ENCODE assay signal across 9 cellular contexts in the genomic region with DNA sequence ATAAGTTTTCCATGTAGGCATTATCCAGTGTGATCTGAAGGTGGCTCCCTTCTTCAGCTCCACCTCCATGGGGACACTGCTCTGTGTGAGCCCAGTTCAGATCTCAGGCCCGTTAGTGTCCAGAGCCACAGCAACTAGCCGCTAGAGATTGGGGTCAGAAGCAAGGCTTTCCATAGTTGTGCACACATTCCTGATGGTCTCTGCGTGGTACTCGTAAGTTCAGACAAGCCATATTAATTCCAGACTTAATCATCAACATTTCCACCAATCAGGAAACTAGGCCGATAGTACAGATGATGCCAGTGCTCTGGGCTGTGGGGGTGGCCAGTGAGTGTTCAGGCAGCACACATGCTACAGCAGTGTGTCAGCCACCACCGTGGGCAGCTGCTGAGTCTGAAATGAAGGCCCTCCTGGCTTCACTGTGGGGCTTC. TPM values are rescaled to one million over a fixed set of nuclear protein-coding genes. Genes with fewer than 3 reads are reported as not detected.
DNase-seq lines count a peak whose midpoint lies in the region; ATAC-seq, FAIRE-seq and TF ChIP-seq lines count a peak whose summit lies in the region.
"Had no signal": no experiment of that assay in that cellular context is flagged by ENCODE, and none has a peak within 500 bp of the region (broad histone marks: within the 10 kb centered on the region; RNA-seq: fewer than 3 reads in every experiment).

No MANE protein-coding gene starts in this region.

- peak overlapping the region; percentile 88 for H3K27ac Mint-ChIP-seq in astrocyte (ENCODE audit: unreplicated experiment)
- no peak overlapping the region for H3K27ac Mint-ChIP-seq in stimulated activated memory B cell treated with anti-CD40 and anti-IgM and Interleukin-4, amounts not matched to agents 10 μg/mL and 1 μg/mL and 100 μg/mL, for 72 hours
- no peak overlapping the region for H3K27ac Mint-ChIP-seq in activated naive CD4-positive, alpha-beta T cell treated with anti-CD3 and anti-CD28 coated beads, Interleukin-2, amount 10 ng/mL, durations not matched to agents 7 days and 5 days

- H3K4me3 ChIP-seq in AG04450 (ENCODE audit: low read depth, low read length) (peak overlapping the region; percentile 43), astrocyte (ENCODE audit: insufficient read depth, low read depth, low read length) (peak overlapping the region; percentile 27)

- CTCF ChIA-PET in AG04450 (lab: Charles Lee), result no interaction called here
- CTCF ChIA-PET in activated naive CD4-positive, alpha-beta T cell treated with anti-CD3 and anti-CD28 coated beads, Interleukin-2, amount 10 ng/mL, durations not matched to agents 7 days and 5 days (lab: Charles Lee), result no interaction called here

- no peaks in the 10 kb centered on the region for H4K20me1 ChIP-seq in astrocyte (ENCODE audit: insufficient read depth, low read length)

- H3K4me2 ChIP-seq in astrocyte (ENCODE audit: low read length), result peak overlapping the region; percentile 80

- peaks cover 12% of the 10 kb centered on the region for H3K4me1 Mint-ChIP-seq in astrocyte (ENCODE audit: low read depth, unreplicated experiment)
- no peaks in the 10 kb centered on the region for H3K4me1 Mint-ChIP-seq in stimulated activated memory B cell treated with anti-CD40 and anti-IgM and Interleukin-4, amounts not matched to agents 10 μg/mL and 1 μg/mL and 100 μg/mL, for 72 hours
- no peaks in the 10 kb centered on the region for H3K4me1 Mint-ChIP-seq in activated naive CD4-positive, alpha-beta T cell treated with anti-CD3 and anti-CD28 coated beads, Interleukin-2, amount 10 ng/mL, durations not matched to agents 7 days and 5 days

- no peak for ATAC-seq in stimulated activated memory B cell treated with anti-CD40 and anti-IgM and Interleukin-4, amounts not matched to agents 10 μg/mL and 1 μg/mL and 100 μg/mL, for 72 hours

- peaks cover 2% of the 10 kb centered on the region for H3K36me3 Mint-ChIP-seq in astrocyte (ENCODE audit: low read depth, unreplicated experiment)
- H3K36me3 Mint-ChIP-seq in stimulated activated memory B cell treated with anti-CD40 and anti-IgM and Interleukin-4, amounts not matched to agents 10 μg/mL and 1 μg/mL and 100 μg/mL, for 72 hours, result peaks cover 20% of the 10 kb centered on the region
- H3K36me3 Mint-ChIP-seq in activated naive CD4-positive, alpha-beta T cell treated with anti-CD3 and anti-CD28 coated beads, Interleukin-2, amount 10 ng/mL, durations not matched to agents 7 days and 5 days, result peaks cover 6% of the 10 kb centered on the region

- peak overlapping the region; percentile 82 for H2AFZ ChIP-seq in astrocyte (ENCODE audit: low read depth, low read length)

- POLR2A ChIA-PET in AG04450 (lab: Yijun Ruan, JAX), result interaction anchor here (0.6 to 2.6 kb wide), 5 partner anchors 10 to 18 kb away, joined by 3 to 27 read pairs (median 8); a partner anchor contains a TSS

- no peaks in the 10 kb centered on the region for H3K79me2 ChIP-seq in astrocyte (ENCODE audit: insufficient read depth, low read length)

- no peaks in the 10 kb centered on the region for H3K9me3 ChIP-seq in AG04450 (ENCODE audit: control insufficient read depth, insufficient read depth, low read length)
- H3K9me3 ChIP-seq in astrocyte (ENCODE audit: insufficient read depth, low read depth, low read length), result no peaks in the 10 kb centered on the region

- H3K27me3 Mint-ChIP-seq in astrocyte (ENCODE audit: low read depth, unreplicated experiment), result no peaks in the 10 kb centered on the region
- H3K27me3 Mint-ChIP-seq in stimulated activated memory B cell treated with anti-CD40 and anti-IgM and Interleukin-4, amounts not matched to agents 10 μg/mL and 1 μg/mL and 100 μg/mL, for 72 hours, result no peaks in the 10 kb centered on the region
- no peaks in the 10 kb centered on the region for H3K27me3 Mint-ChIP-seq in activated naive CD4-positive, alpha-beta T cell treated with anti-CD3 and anti-CD28 coated beads, Interleukin-2, amount 10 ng/mL, durations not matched to agents 7 days and 5 days

- FAIRE-seq in astrocyte (lab: Jason Lieb, UNC), result peak; percentile 99

- no peak overlapping the region for H3K4me3 Mint-ChIP-seq in astrocyte (ENCODE audit: unreplicated experiment)
- no peak overlapping the region for H3K4me3 Mint-ChIP-seq in stimulated activated memory B cell treated with anti-CD40 and anti-IgM and Interleukin-4, amounts not matched to agents 10 μg/mL and 1 μg/mL and 100 μg/mL, for 72 hours
- H3K4me3 Mint-ChIP-seq in activated naive CD4-positive, alpha-beta T cell treated with anti-CD3 and anti-CD28 coated beads, Interleukin-2, amount 10 ng/mL, durations not matched to agents 7 days and 5 days, result no peak overlapping the region

- TF ChIP-seq CTCF in AG04450 (IDR thresholded peaks at IDR 0.05; ENCODE audit: low read depth, low read length) (peak; percentile 42), astrocyte (IDR thresholded peaks at IDR 0.05; ENCODE audit: insufficient read depth, low read depth, low read length) (no peak)

- DNase-seq in AG04450 (ENCODE audit: low read depth, low spot score) (peak; percentile 82), HT-29 (ENCODE audit: low spot score) (peak; percentile 40), astrocyte (ENCODE audit: low read depth) (peak; percentile 98), kidney glomerular epithelial cell (lab: John Stamatoyannopoulos, UW) (peak; percentile 60), D341Med (ENCODE audit: low spot score) (no peak)
- no peak for DNase-seq in activated effector memory CD4-positive, alpha-beta T cell treated with Interleukin-2 at 50 U/mL for 16 hours
- DNase-seq in activated naive CD4-positive, alpha-beta T cell treated with anti-CD3 and anti-CD28 coated beads, Interleukin-2, amount 10 ng/mL, durations not matched to agents 7 days and 5 days, result no peak
- DNase-seq: effector CD4-positive, alpha-beta T cell had no signal

- no peaks in the 10 kb centered on the region for H3K27me3 ChIP-seq in AG04450 (ENCODE audit: control insufficient read depth, insufficient read depth, low read length)
- H3K27me3 ChIP-seq in astrocyte (ENCODE audit: insufficient read depth, low read length), result no peaks in the 10 kb centered on the region

- peak overlapping the region; percentile 74 for H3K9ac ChIP-seq in astrocyte (ENCODE audit: low read length)

- H3K27ac ChIP-seq in AG04450 (ENCODE audit: low read depth, low read length), result peak overlapping the region; percentile 87
- H3K27ac ChIP-seq in astrocyte (ENCODE audit: low read depth, low read length), result peak overlapping the region; percentile 89

- H3K36me3 ChIP-seq in astrocyte (ENCODE audit: insufficient read depth, low read length), result no peaks in the 10 kb centered on the region

- H3K9me3 Mint-ChIP-seq in astrocyte (ENCODE audit: unreplicated experiment), result peaks cover 2% of the 10 kb centered on the region
- H3K9me3 Mint-ChIP-seq in stimulated activated memory B cell treated with anti-CD40 and anti-IgM and Interleukin-4, amounts not matched to agents 10 μg/mL and 1 μg/mL and 100 μg/mL, for 72 hours, result peaks cover 6% of the 10 kb centered on the region
- H3K9me3 Mint-ChIP-seq in activated naive CD4-positive, alpha-beta T cell treated with anti-CD3 and anti-CD28 coated beads, Interleukin-2, amount 10 ng/mL, durations not matched to agents 7 days and 5 days, result peaks cover 10% of the 10 kb centered on the region

- peaks cover 12% of the 10 kb centered on the region for H3K4me1 ChIP-seq in astrocyte (ENCODE audit: insufficient read depth, low read length)

RNA-seq across cellular contexts. Expression of a gene that starts 17.5 kb away (rescaled TPM):
- polyA plus RNA-seq in AG04450 (2011; rRNA removed), result 38.5 and 40.4 TPM in 2 replicates
- 22.6 and 30.1 TPM in 2 replicates for polyA minus RNA-seq in AG04450 (2011; rRNA and poly(A)+ RNA removed)
- 59.2 and 66.4 TPM in 2 replicates for total RNA-seq in HT-29 (2014; rRNA removed; shearing (Covaris generic))
- 122 and 136 TPM in 2 replicates for total RNA-seq in astrocyte

Comparison
In these comparisons a context has a peak if more than half of its experiments do, and no peak if none do; other contexts are left out.
1. DNase-seq: peak in AG04450 (single experiment), HT-29 (single experiment), astrocyte (single experiment) and kidney glomerular epithelial cell (single experiment); none in activated effector memory CD4-positive, alpha-beta T cell treated with Interleukin-2 at 50 U/mL for 16 hours (single experiment), D341Med (single experiment) and activated naive CD4-positive, alpha-beta T cell treated with anti-CD3 and anti-CD28 coated beads, Interleukin-2, amount 10 ng/mL, durations not matched to agents 7 days and 5 days (single experiment).